19 cellular contexts compared by ENCODE assay signal in the genomic region with DNA sequence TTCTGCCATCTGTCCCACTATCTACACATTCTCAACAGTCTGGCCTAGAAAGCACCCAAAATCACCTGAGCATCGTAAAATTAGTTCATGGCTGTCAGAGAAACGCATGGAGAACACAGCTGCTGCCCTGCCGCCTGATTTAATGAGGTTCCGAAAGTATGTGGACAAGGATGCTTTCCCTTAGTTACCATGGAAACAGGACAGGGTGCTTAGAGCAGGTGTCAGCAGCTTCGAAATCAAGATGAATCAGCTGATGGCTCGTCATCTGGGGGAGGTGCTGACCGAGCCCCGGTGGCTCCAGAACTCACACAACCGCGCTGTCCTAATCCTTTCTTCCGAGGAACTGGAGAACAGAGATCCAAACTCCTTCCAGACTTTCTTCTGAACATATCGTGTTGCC.
A peak's percentile ranks its signal among the peaks of the same experiment; 100 is the strongest.
DNase-seq lines count a peak whose midpoint lies in the region; ATAC-seq and TF ChIP-seq lines count a peak whose summit lies in the region.
"Had no signal": no experiment of that assay in that cellular context is flagged by ENCODE, and none has a peak within 500 bp of the region (broad histone marks: within the 10 kb centered on the region; RNA-seq: fewer than 3 reads in every experiment).

No MANE protein-coding gene starts in this region.

- no peaks in the 10 kb centered on the region for H3K36me3 Mint-ChIP-seq in CD8-positive, alpha-beta memory T cell
- no peaks in the 10 kb centered on the region for H3K36me3 Mint-ChIP-seq in CD4-positive, alpha-beta T cell (ENCODE audit: low read depth)
- H3K36me3 Mint-ChIP-seq: activated naive CD4-positive, alpha-beta T cell treated with anti-CD3 and anti-CD28 coated beads, Interleukin-2, amount 10 ng/mL, durations not matched to agents 7 days and 5 days; memory B cell had no signal

- intact Hi-C loops in CD4-positive, alpha-beta T cell (cut with DNase I, micrococcal nuclease) = no loop called here

- no peak for TF ChIP-seq CTCF in CD4-positive, alpha-beta T cell (IDR thresholded peaks at IDR 0.05)

- no peaks in the 10 kb centered on the region for H3K9me3 ChIP-seq in CD8-positive, alpha-beta memory T cell (ENCODE audit: low read length)
- H3K9me3 ChIP-seq in CD4-positive, alpha-beta T cell (ENCODE audit: control insufficient read depth, low read length) = no peaks in the 10 kb centered on the region
- H3K9me3 ChIP-seq: esophagus muscularis mucosa had no signal

- ATAC-seq in GM21529 (IDR thresholded peaks at IDR 0.05; ENCODE audit: unreplicated experiment) = no peak
- ATAC-seq in CD4-positive, alpha-beta T cell (ENCODE audit: poor library complexity) = no peak
- ATAC-seq: right cardiac atrium, SK-N-SH treated with all-trans-retinoic acid at 6 μM for 48 hours had no signal

- H3K27ac ChIP-seq in CD8-positive, alpha-beta memory T cell (ENCODE audit: low read depth, low read length) = no peak overlapping the region
- H3K27ac ChIP-seq in CD4-positive, alpha-beta T cell (ENCODE audit: low read depth, low read length) = no peak overlapping the region
- H3K27ac ChIP-seq: esophagus muscularis mucosa, PC-9 had no signal

- no peaks in the 10 kb centered on the region for H3K36me3 ChIP-seq in CD8-positive, alpha-beta memory T cell (ENCODE audit: insufficient read depth, low read length)
- H3K36me3 ChIP-seq: esophagus muscularis mucosa had no signal

- H3K4me1 Mint-ChIP-seq in CD8-positive, alpha-beta memory T cell = no peaks in the 10 kb centered on the region
- H3K4me1 Mint-ChIP-seq in CD4-positive, alpha-beta T cell (ENCODE audit: low read depth) = no peaks in the 10 kb centered on the region
- H3K4me1 Mint-ChIP-seq: activated CD4-positive, alpha-beta T cell treated with anti-CD3 and anti-CD28 coated beads, Interleukin-2, amount 10 ng/mL, durations not matched to agents 7 days and 5 days; activated naive CD4-positive, alpha-beta T cell treated with anti-CD3 and anti-CD28 coated beads, Interleukin-2, amount 10 ng/mL, durations not matched to agents 7 days and 5 days; memory B cell had no signal

- DNase-seq in DMS53 treated with DMSO at 0.1 percent for 48 hours (lab: John Stamatoyannopoulos, UW; ENCODE audit: unreplicated experiment) = peak; percentile 20
- DNase-seq in NCI-H1417 treated with DMSO at 0.1 percent for 48 hours (lab: John Stamatoyannopoulos, UW) = peak; percentile 49
- peak; percentile 48 for DNase-seq in NCI-H774 (lab: John Stamatoyannopoulos, UW)
- peak; percentile 93 for DNase-seq in left kidney (ENCODE audit: low read depth, low spot score)
- no peak for DNase-seq in stimulated activated naive CD4-positive, alpha-beta T cell (lab: John Stamatoyannopoulos, UW)
- no peak for DNase-seq in CD8-positive, alpha-beta memory T cell
- DNase-seq in CD4-positive, alpha-beta T cell = no peak
- DNase-seq: activated CD4-positive, alpha-beta T cell treated with anti-CD3 and anti-CD28 coated beads, Interleukin-2, amount 10 ng/mL, durations not matched to agents 7 days and 5 days; activated naive CD4-positive, alpha-beta T cell treated with anti-CD3 and anti-CD28 coated beads, Interleukin-2, amount 10 ng/mL, durations not matched to agents 7 days and 5 days; HFFc6; NCI-H510A; nephron progenitor cell; PC-9; right cardiac atrium had no signal

- CTCF ChIA-PET in CD8-positive, alpha-beta memory T cell (lab: Charles Lee) = no interaction called here
- CTCF ChIA-PET in CD4-positive, alpha-beta T cell (lab: Charles Lee) = no interaction called here

- peaks cover 0 to 6% of the 10 kb centered on the region in 2 donors for H3K27me3 Mint-ChIP-seq in CD8-positive, alpha-beta memory T cell
- H3K27me3 Mint-ChIP-seq in CD4-positive, alpha-beta T cell = peaks cover 9% of the 10 kb centered on the region
- H3K27me3 Mint-ChIP-seq: activated CD4-positive, alpha-beta T cell treated with anti-CD3 and anti-CD28 coated beads, Interleukin-2, amount 10 ng/mL, durations not matched to agents 7 days and 5 days; activated naive CD4-positive, alpha-beta T cell treated with anti-CD3 and anti-CD28 coated beads, Interleukin-2, amount 10 ng/mL, durations not matched to agents 7 days and 5 days; dendritic cell treated with granulocyte-macrophage colony-stimulating factor and Interleukin-4, amounts not matched to agents 40 ng/mL and 50 ng/mL, for 4 days had no signal

- H3K9me3 Mint-ChIP-seq in CD8-positive, alpha-beta memory T cell = peaks cover 0 to 5% (median 0%) of the 10 kb centered on the region in 5 donors
- H3K9me3 Mint-ChIP-seq in CD4-positive, alpha-beta T cell = peaks cover 2% of the 10 kb centered on the region
- H3K9me3 Mint-ChIP-seq: activated CD4-positive, alpha-beta T cell treated with anti-CD3 and anti-CD28 coated beads, Interleukin-2, amount 10 ng/mL, durations not matched to agents 7 days and 5 days; activated naive CD4-positive, alpha-beta T cell treated with anti-CD3 and anti-CD28 coated beads, Interleukin-2, amount 10 ng/mL, durations not matched to agents 7 days and 5 days; dendritic cell treated with granulocyte-macrophage colony-stimulating factor and Interleukin-4, amounts not matched to agents 40 ng/mL and 50 ng/mL, for 4 days; HFFc6; nephron progenitor cell had no signal

- H3K4me3 Mint-ChIP-seq in CD8-positive, alpha-beta memory T cell = no peak overlapping the region
- H3K4me3 Mint-ChIP-seq in CD4-positive, alpha-beta T cell = no peak overlapping the region
- H3K4me3 Mint-ChIP-seq: activated CD4-positive, alpha-beta T cell treated with anti-CD3 and anti-CD28 coated beads, Interleukin-2, amount 10 ng/mL, durations not matched to agents 7 days and 5 days; activated naive CD4-positive, alpha-beta T cell treated with anti-CD3 and anti-CD28 coated beads, Interleukin-2, amount 10 ng/mL, durations not matched to agents 7 days and 5 days; dendritic cell treated with granulocyte-macrophage colony-stimulating factor and Interleukin-4, amounts not matched to agents 40 ng/mL and 50 ng/mL, for 4 days; HFFc6; memory B cell; nephron progenitor cell had no signal

- no peaks in the 10 kb centered on the region for H3K27me3 ChIP-seq in CD8-positive, alpha-beta memory T cell (ENCODE audit: insufficient read depth, low read length, poor library complexity, severe bottlenecking)
- no peaks in the 10 kb centered on the region for H3K27me3 ChIP-seq in CD4-positive, alpha-beta T cell (ENCODE audit: control insufficient read depth, insufficient read depth, low read length)
- H3K27me3 ChIP-seq: esophagus muscularis mucosa had no signal

- POLR2A ChIA-PET in CD8-positive, alpha-beta memory T cell (lab: Charles Lee) = no interaction called here
- POLR2A ChIA-PET in CD4-positive, alpha-beta T cell (lab: Charles Lee) = no interaction called here

- no peak overlapping the region for H3K27ac Mint-ChIP-seq in CD8-positive, alpha-beta memory T cell
- no peak overlapping the region for H3K27ac Mint-ChIP-seq in CD4-positive, alpha-beta T cell
- H3K27ac Mint-ChIP-seq: activated CD4-positive, alpha-beta T cell treated with anti-CD3 and anti-CD28 coated beads, Interleukin-2, amount 10 ng/mL, durations not matched to agents 7 days and 5 days; activated naive CD4-positive, alpha-beta T cell treated with anti-CD3 and anti-CD28 coated beads, Interleukin-2, amount 10 ng/mL, durations not matched to agents 7 days and 5 days; dendritic cell treated with granulocyte-macrophage colony-stimulating factor and Interleukin-4, amounts not matched to agents 40 ng/mL and 50 ng/mL, for 4 days; HFFc6; memory B cell; nephron progenitor cell had no signal

- no peaks in the 10 kb centered on the region for H3K4me1 ChIP-seq in CD8-positive, alpha-beta memory T cell (ENCODE audit: insufficient read depth, low read length)
- H3K4me1 ChIP-seq: esophagus muscularis mucosa had no signal

- no peak overlapping the region for H3K4me3 ChIP-seq in CD8-positive, alpha-beta memory T cell (ENCODE audit: low read length)
- H3K4me3 ChIP-seq: esophagus muscularis mucosa, PC-9 had no signal

Comparison
In these comparisons a context has a peak if more than half of its experiments do, and no peak if none do; other contexts are left out.
1. DNase-seq: peak in DMS53 treated with DMSO at 0.1 percent for 48 hours (single experiment), NCI-H1417 treated with DMSO at 0.1 percent for 48 hours (single experiment), NCI-H774 (single experiment) and left kidney (single experiment); none in stimulated activated naive CD4-positive, alpha-beta T cell (0 of 6), CD8-positive, alpha-beta memory T cell (0 of 5) and CD4-positive, alpha-beta T cell (0 of 10).